In the genomic region with DNA sequence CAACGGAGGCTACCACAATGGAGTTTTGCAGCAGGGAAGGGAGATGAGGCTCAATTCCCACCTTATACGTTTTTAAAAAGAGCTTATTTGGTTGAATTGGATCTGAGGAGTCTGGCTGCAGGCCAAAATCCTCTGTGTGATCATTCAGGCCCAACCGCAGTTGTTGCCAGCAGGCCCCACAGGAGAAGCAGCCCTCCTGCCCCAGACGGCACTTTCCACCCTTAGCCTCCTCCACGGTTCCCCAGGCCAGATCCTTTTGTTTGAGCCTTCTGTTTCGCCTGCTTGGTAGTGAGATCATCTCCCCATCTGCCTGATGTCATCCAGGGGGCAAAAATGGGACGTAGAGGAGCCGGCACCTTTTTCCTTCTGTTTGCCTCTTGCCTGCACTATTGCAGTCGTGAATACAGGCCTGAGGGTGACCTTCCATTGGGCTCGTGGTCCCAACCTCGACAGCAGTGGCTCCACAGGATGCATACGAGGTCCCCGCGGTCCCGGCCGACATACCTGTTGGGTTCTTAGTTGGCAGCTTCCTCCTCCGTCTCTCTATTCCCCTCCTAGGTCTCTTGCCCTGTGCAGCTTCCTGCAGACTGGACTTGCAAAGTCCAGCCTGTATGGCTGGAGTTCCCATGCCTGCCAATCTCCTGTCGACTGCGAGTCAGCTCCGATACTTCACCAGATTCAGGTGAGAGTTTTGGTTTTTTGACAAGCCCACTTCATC, we compare ENCODE assay signal across 1 cellular context.
TF ChIP-seq lines count a peak whose summit lies in the region.

No MANE protein-coding gene starts in this region.

TF ChIP-seq in HepG2, 621 proteins besides CTCF, POLR2A, EP300 and RAD21:
- no peak for TF ChIP-seq ZNF558 (CRISPR knock-in tag; IDR thresholded peaks at IDR 0.05; ENCODE audit: borderline replicate concordance)
- peak; percentile 31 for TF ChIP-seq RBM22 (optimal IDR thresholded peaks at IDR 0.05; ENCODE audit: low read length)
TF ChIP-seq in HepG2: peak in this region for 1.
